Comparison of ENCODE assay signal across 1 cellular context in the genomic region with DNA sequence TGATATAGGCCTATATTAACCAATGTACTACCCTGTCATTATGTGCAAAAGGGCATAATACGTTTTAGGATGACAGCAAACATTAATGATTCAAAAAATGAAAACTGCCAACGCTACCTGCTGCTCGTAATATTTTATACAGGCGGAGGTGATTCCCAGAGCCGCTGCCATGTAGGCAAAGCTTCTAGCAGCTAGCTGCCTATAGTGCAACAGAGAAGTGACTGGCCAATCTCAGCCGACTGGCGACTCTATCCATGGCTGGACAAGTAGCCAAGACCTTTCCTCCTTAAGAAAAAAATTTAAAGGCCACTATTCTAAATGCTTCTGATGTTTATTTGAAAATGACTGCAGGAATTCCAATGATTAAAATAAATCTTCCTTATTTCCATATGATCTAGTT.
TF ChIP-seq lines count a peak whose summit lies in the region.

No MANE protein-coding gene starts in this region.

TF ChIP-seq in SK-N-SH, 30 proteins besides CTCF, POLR2A, EP300 and RAD21 (continued from another document):
- TF ChIP-seq, protein P1, sequence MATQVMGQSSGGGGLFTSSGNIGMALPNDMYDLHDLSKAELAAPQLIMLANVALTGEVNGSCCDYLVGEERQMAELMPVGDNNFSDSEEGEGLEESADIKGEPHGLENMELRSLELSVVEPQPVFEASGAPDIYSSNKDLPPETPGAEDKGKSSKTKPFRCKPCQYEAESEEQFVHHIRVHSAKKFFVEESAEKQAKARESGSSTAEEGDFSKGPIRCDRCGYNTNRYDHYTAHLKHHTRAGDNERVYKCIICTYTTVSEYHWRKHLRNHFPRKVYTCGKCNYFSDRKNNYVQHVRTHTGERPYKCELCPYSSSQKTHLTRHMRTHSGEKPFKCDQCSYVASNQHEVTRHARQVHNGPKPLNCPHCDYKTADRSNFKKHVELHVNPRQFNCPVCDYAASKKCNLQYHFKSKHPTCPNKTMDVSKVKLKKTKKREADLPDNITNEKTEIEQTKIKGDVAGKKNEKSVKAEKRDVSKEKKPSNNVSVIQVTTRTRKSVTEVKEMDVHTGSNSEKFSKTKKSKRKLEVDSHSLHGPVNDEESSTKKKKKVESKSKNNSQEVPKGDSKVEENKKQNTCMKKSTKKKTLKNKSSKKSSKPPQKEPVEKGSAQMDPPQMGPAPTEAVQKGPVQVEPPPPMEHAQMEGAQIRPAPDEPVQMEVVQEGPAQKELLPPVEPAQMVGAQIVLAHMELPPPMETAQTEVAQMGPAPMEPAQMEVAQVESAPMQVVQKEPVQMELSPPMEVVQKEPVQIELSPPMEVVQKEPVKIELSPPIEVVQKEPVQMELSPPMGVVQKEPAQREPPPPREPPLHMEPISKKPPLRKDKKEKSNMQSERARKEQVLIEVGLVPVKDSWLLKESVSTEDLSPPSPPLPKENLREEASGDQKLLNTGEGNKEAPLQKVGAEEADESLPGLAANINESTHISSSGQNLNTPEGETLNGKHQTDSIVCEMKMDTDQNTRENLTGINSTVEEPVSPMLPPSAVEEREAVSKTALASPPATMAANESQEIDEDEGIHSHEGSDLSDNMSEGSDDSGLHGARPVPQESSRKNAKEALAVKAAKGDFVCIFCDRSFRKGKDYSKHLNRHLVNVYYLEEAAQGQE (IDR thresholded peaks at IDR 0.05; ENCODE audit: low read depth, low read length) = no peak
- TF ChIP-seq TAF1 (IDR thresholded peaks at IDR 0.05; ENCODE audit: borderline replicate concordance, low read depth, low read length) (no peak), SIN3A (IDR thresholded peaks at IDR 0.05; ENCODE audit: borderline replicate concordance, low read depth, low read length) (no peak), TEAD4 (IDR thresholded peaks at IDR 0.05; ENCODE audit: borderline replicate concordance, insufficient read depth) (no peak), ELF1 (IDR thresholded peaks at IDR 0.05) (no peak), CHD2 (IDR thresholded peaks at IDR 0.05; ENCODE audit: low read length, partially characterized antibody) (no peak), FOSL2 (IDR thresholded peaks at IDR 0.05; ENCODE audit: borderline replicate concordance, low read depth) (no peak), GABPA (IDR thresholded peaks at IDR 0.05; ENCODE audit: low read depth) (no peak), MEF2A (IDR thresholded peaks at IDR 0.05; ENCODE audit: borderline replicate concordance, low read depth) (no peak), FOXM1 (IDR thresholded peaks at IDR 0.05; ENCODE audit: low read depth) (no peak), FOXJ3 (CRISPR knock-in tag; IDR thresholded peaks at IDR 0.05) (no peak), YY1 (IDR thresholded peaks at IDR 0.05; ENCODE audit: low read depth) (no peak), TCF12 (IDR thresholded peaks at IDR 0.05) (no peak), JUND (IDR thresholded peaks at IDR 0.05) (no peak)
- TF ChIP-seq, protein P2, sequence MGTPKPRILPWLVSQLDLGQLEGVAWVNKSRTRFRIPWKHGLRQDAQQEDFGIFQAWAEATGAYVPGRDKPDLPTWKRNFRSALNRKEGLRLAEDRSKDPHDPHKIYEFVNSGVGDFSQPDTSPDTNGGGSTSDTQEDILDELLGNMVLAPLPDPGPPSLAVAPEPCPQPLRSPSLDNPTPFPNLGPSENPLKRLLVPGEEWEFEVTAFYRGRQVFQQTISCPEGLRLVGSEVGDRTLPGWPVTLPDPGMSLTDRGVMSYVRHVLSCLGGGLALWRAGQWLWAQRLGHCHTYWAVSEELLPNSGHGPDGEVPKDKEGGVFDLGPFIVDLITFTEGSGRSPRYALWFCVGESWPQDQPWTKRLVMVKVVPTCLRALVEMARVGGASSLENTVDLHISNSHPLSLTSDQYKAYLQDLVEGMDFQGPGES (IDR thresholded peaks at IDR 0.05; ENCODE audit: low read depth, low read length) = no peak
- TF ChIP-seq, protein P3, sequence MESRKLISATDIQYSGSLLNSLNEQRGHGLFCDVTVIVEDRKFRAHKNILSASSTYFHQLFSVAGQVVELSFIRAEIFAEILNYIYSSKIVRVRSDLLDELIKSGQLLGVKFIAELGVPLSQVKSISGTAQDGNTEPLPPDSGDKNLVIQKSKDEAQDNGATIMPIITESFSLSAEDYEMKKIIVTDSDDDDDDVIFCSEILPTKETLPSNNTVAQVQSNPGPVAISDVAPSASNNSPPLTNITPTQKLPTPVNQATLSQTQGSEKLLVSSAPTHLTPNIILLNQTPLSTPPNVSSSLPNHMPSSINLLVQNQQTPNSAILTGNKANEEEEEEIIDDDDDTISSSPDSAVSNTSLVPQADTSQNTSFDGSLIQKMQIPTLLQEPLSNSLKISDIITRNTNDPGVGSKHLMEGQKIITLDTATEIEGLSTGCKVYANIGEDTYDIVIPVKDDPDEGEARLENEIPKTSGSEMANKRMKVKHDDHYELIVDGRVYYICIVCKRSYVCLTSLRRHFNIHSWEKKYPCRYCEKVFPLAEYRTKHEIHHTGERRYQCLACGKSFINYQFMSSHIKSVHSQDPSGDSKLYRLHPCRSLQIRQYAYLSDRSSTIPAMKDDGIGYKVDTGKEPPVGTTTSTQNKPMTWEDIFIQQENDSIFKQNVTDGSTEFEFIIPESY (IDR thresholded peaks at IDR 0.05; ENCODE audit: borderline replicate concordance, low read depth) = no peak
- TF ChIP-seq, protein P4, sequence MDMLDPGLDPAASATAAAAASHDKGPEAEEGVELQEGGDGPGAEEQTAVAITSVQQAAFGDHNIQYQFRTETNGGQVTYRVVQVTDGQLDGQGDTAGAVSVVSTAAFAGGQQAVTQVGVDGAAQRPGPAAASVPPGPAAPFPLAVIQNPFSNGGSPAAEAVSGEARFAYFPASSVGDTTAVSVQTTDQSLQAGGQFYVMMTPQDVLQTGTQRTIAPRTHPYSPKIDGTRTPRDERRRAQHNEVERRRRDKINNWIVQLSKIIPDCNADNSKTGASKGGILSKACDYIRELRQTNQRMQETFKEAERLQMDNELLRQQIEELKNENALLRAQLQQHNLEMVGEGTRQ (IDR thresholded peaks at IDR 0.05; ENCODE audit: borderline replicate concordance, low read depth, low read length) = no peak
TF ChIP-seq in SK-N-SH: peak in this region for 0.
